ENCODE assay signal across 8 cellular contexts in genomic region chr18:48445540-48445939, GRCh38. TPM values are rescaled to one million over a fixed set of nuclear protein-coding genes. Genes with fewer than 3 reads are reported as not detected.
DNase-seq lines count a peak whose midpoint lies in the region; ATAC-seq and TF ChIP-seq lines count a peak whose summit lies in the region.

No MANE protein-coding gene starts in this region.

- ATAC-seq in HG03135 (IDR thresholded peaks at IDR 0.05; ENCODE audit: unreplicated experiment) = peak; percentile 69
- no peak for ATAC-seq in HG03097 (IDR thresholded peaks at IDR 0.05; ENCODE audit: low FRiP score, unreplicated experiment)

- DNase-seq in NCI-H446 (lab: John Stamatoyannopoulos, UW) = peak; percentile 59 to 85
- peak; percentile 26 for DNase-seq in activated CD4-positive, CD25-positive, alpha-beta regulatory T cell treated with anti-CD3 and anti-CD28 coated beads, Interleukin-2, amount 50 U/mL, for 16 hours (ENCODE audit: low read depth, low spot score)
- DNase-seq in cerebellum (ENCODE audit: low spot score) = peak; percentile 17
- peak; percentile 78 to 96 for DNase-seq in lower leg skin (ENCODE audit: low spot score in 2 of 2)
- peak; percentile 51 to 70 (median 54) for DNase-seq in stimulated activated CD4-positive, alpha-beta T cell treated with anti-CD3 and anti-CD28 coated beads, TNF-alpha, amount 100 ng/mL, for 48 hours (ENCODE audit: low read depth in 3 of 3)

- TF ChIP-seq CTCF in GM12801 (IDR thresholded peaks at IDR 0.05; ENCODE audit: extremely low read depth, insufficient read length) (peak; percentile 57), lower leg skin (IDR thresholded peaks at IDR 0.05) (peak in 1 of 3 donors; percentile 73)

- H3K4me3 ChIP-seq in lower leg skin (ENCODE audit: low read depth, poor library complexity, severe bottlenecking) = no peak overlapping the region

- WGBS in lower leg skin, 2 donors = 87% methylated on average over 3 of the region's 3 CpGs

- intact Hi-C loops in lower leg skin (cut with DNase I; ENCODE audit: low total_unique reads) = no loop called here

- no peak for TF ChIP-seq POLR2A in lower leg skin (IDR thresholded peaks at IDR 0.05)

RNA-seq across cellular contexts. Expression of gene ZBTB7C, which starts 36.4 kb away (rescaled TPM):
- total RNA-seq in cerebellum (3.9 TPM), lower leg skin (10 to 100 TPM; 44.2 to 59.7 (median 50.7) TPM)

Comparison
In these comparisons a context has a peak if more than half of its experiments do, and no peak if none do; other contexts are left out.
1. DNase-seq: peak in every context shown above with its lines; median percentile 87 in lower leg skin; 72 in NCI-H446; 54 in stimulated activated CD4-positive, alpha-beta T cell treated with anti-CD3 and anti-CD28 coated beads, TNF-alpha, amount 100 ng/mL, for 48 hours; 26 in activated CD4-positive, CD25-positive, alpha-beta regulatory T cell treated with anti-CD3 and anti-CD28 coated beads, Interleukin-2, amount 50 U/mL, for 16 hours; 17 in cerebellum.